30 cellular contexts compared by ENCODE assay signal in genomic region chr3:137041251-137041650, GRCh38.
"Had no signal": no experiment of that assay in that cellular context is flagged by ENCODE, and none has a peak within 500 bp of the region (broad histone marks: within the 10 kb centered on the region; RNA-seq: fewer than 3 reads in every experiment).

No MANE protein-coding gene starts in this region.

- H3K79me2 ChIP-seq: parathyroid adenoma had no signal

- H3K4me1 ChIP-seq: parathyroid adenoma, psoas muscle, right lobe of liver, sigmoid colon, spleen, suprapubic skin, testis, tibial artery, transverse colon, upper lobe of left lung, vagina had no signal

- DNase-seq: naive thymus-derived CD4-positive, alpha-beta T cell; natural killer cell; occipital lobe; ovary; posterior cingulate gyrus; psoas muscle; right cardiac atrium; right lobe of liver; sigmoid colon; spleen; stimulated activated CD4-positive, alpha-beta T cell treated with anti-CD3 and anti-CD28 coated beads, Interleukin-12 subunit alpha, Interleukin-12 subunit beta, amount 100 ng/mL, for 4 hours; stimulated activated CD4-positive, alpha-beta T cell treated with anti-CD3 and anti-CD28 coated beads, Interleukin-1b, Interleukin-23, amount 100 ng/mL, for 48 hours; stimulated activated CD4-positive, alpha-beta T cell treated with anti-CD3 and anti-CD28 coated beads, Interleukin-4, amount 100 ng/mL, for 1 hour; stimulated activated CD4-positive, alpha-beta T cell treated with anti-CD3 and anti-CD28 coated beads, Interleukin-4, amount 100 ng/mL, for 4 hours; stimulated activated CD8-positive, alpha-beta memory T cell treated with anti-CD3 and anti-CD28 coated beads, Interleukin-4, amount 100 ng/mL, for 48 hours; stimulated activated naive CD4-positive, alpha-beta T cell; stimulated activated naive CD8-positive, alpha-beta T cell treated with anti-CD3 and anti-CD28 coated beads, Interleukin-15, amount 100 ng/mL, for 72 hours; stimulated activated naive CD8-positive, alpha-beta T cell treated with anti-CD3 and anti-CD28 coated beads, Interleukin-15, Interleukin-2, amounts not matched to agents 100 U/mL and 50 U/mL, for 24 hours; substantia nigra; testis; tibial artery; transverse colon; upper lobe of left lung had no signal

- H3K4me1 Mint-ChIP-seq: naive thymus-derived CD4-positive, alpha-beta T cell; natural killer cell; nephron; stimulated activated memory B cell treated with anti-CD40 and anti-IgM and Interleukin-4, amounts not matched to agents 10 μg/mL and 1 μg/mL and 100 μg/mL, for 72 hours; stimulated activated naive CD8-positive, alpha-beta T cell treated with anti-CD3 and anti-CD28 coated beads, Interleukin-15, amount 100 ng/mL, for 72 hours had no signal

- H2AFZ ChIP-seq: parathyroid adenoma had no signal

- H3K27ac ChIP-seq: ovary, parathyroid adenoma, psoas muscle, right lobe of liver, sigmoid colon, spleen, suprapubic skin, testis, tibial artery, transverse colon, upper lobe of left lung, vagina had no signal

- H3K9me3 Mint-ChIP-seq: naive thymus-derived CD4-positive, alpha-beta T cell; natural killer cell; nephron; stimulated activated memory B cell treated with anti-CD40 and anti-IgM and Interleukin-4, amounts not matched to agents 10 μg/mL and 1 μg/mL and 100 μg/mL, for 72 hours; stimulated activated naive CD8-positive, alpha-beta T cell treated with anti-CD3 and anti-CD28 coated beads, Interleukin-15, amount 100 ng/mL, for 72 hours had no signal

- H3K4me3 Mint-ChIP-seq: naive thymus-derived CD4-positive, alpha-beta T cell; natural killer cell; nephron; stimulated activated memory B cell treated with anti-CD40 and anti-IgM and Interleukin-4, amounts not matched to agents 10 μg/mL and 1 μg/mL and 100 μg/mL, for 72 hours; stimulated activated naive CD8-positive, alpha-beta T cell treated with anti-CD3 and anti-CD28 coated beads, Interleukin-15, amount 100 ng/mL, for 72 hours had no signal

- H3K27ac Mint-ChIP-seq: natural killer cell; nephron; progenitor cell of endocrine pancreas; stimulated activated memory B cell treated with anti-CD40 and anti-IgM and Interleukin-4, amounts not matched to agents 10 μg/mL and 1 μg/mL and 100 μg/mL, for 72 hours; stimulated activated naive CD8-positive, alpha-beta T cell treated with anti-CD3 and anti-CD28 coated beads, Interleukin-15, amount 100 ng/mL, for 72 hours had no signal

- H3K9ac ChIP-seq: parathyroid adenoma had no signal

- H3K36me3 ChIP-seq: ovary, right lobe of liver, sigmoid colon, spleen, tibial artery, transverse colon, upper lobe of left lung, vagina had no signal

- H3K9me3 ChIP-seq: ovary, psoas muscle, right lobe of liver, sigmoid colon, spleen, suprapubic skin, testis, tibial artery, transverse colon, upper lobe of left lung, vagina had no signal

- H3K27me3 ChIP-seq: ovary, right lobe of liver, sigmoid colon, spleen, suprapubic skin, testis, transverse colon, upper lobe of left lung, vagina had no signal

- H3K4me2 ChIP-seq: smooth muscle cell had no signal

- H3K4me3 ChIP-seq: ovary, psoas muscle, right lobe of liver, sigmoid colon, smooth muscle cell, spleen, suprapubic skin, testis, tibial artery, transverse colon, upper lobe of left lung, vagina had no signal

- H3K36me3 Mint-ChIP-seq: naive thymus-derived CD4-positive, alpha-beta T cell; natural killer cell; stimulated activated memory B cell treated with anti-CD40 and anti-IgM and Interleukin-4, amounts not matched to agents 10 μg/mL and 1 μg/mL and 100 μg/mL, for 72 hours had no signal
